1 cellular context compared by ENCODE assay signal in genomic region chr11:96954587-96954986, GRCh38.
TF ChIP-seq lines count a peak whose summit lies in the region.

No MANE protein-coding gene starts in this region.

TF ChIP-seq in HepG2, 621 proteins besides CTCF, POLR2A, EP300 and RAD21 (continued from another document):
- TF ChIP-seq ATF6 (CRISPR knock-in tag; conservative IDR thresholded peaks at IDR 0.05) (no peak), CHD4 (IDR thresholded peaks at IDR 0.05; ENCODE audit: borderline replicate concordance, low read length) (no peak), TBX3 (IDR thresholded peaks at IDR 0.05; ENCODE audit: borderline replicate concordance) (no peak), ZNF709 (CRISPR knock-in tag; IDR thresholded peaks at IDR 0.05) (no peak), GPN1 (CRISPR knock-in tag; IDR thresholded peaks at IDR 0.05; ENCODE audit: borderline replicate concordance) (no peak), MAFF (IDR thresholded peaks at IDR 0.05; ENCODE audit: low read depth, low read length) (peak; percentile 56; the same call in 1 of the 2 replicates), KLF13 (CRISPR knock-in tag; IDR thresholded peaks at IDR 0.05) (no peak), ZSCAN5A (CRISPR knock-in tag; IDR thresholded peaks at IDR 0.05; ENCODE audit: borderline replicate concordance) (no peak), MAFK (conservative IDR thresholded peaks at IDR 0.05 in 1 of 2, IDR thresholded peaks at IDR 0.05 in 1 of 2; ENCODE audit: low read length in 2 of 2) (peak; percentile 12 to 68; a peak in 3 of 4 replicates), HMG20B (CRISPR knock-in tag; conservative IDR thresholded peaks at IDR 0.05) (no peak), LBX2 (CRISPR knock-in tag; IDR thresholded peaks at IDR 0.05; ENCODE audit: borderline replicate concordance) (no peak), PRDM10 (CRISPR knock-in tag; IDR thresholded peaks at IDR 0.05; ENCODE audit: low read depth) (no peak), DPF2 (CRISPR knock-in tag; IDR thresholded peaks at IDR 0.05; ENCODE audit: borderline replicate concordance, low read depth) (no peak)
